In genomic region chr3:148997623-148998022, GRCh38 we compare ENCODE assay signal across 11 cellular contexts.
"Had no signal": no experiment of that assay in that cellular context is flagged by ENCODE, and none has a peak within 500 bp of the region (broad histone marks: within the 10 kb centered on the region; RNA-seq: fewer than 3 reads in every experiment).

No MANE protein-coding gene starts in this region.

- H3K27me3 ChIP-seq: colonic mucosa, foreskin keratinocyte, ovary, thyroid gland had no signal

- H3K4me3 ChIP-seq: colonic mucosa, ovary, thyroid gland had no signal

- H3K4me3 Mint-ChIP-seq: activated T-cell treated with anti-CD3 and anti-CD28 coated beads, Interleukin-2, amount 50 U/mL, for 4 hours; neural crest cell had no signal

- H3K27ac ChIP-seq: colonic mucosa, foreskin keratinocyte, thyroid gland had no signal

- H3K4me1 ChIP-seq: colonic mucosa, foreskin keratinocyte had no signal

- H3K9me3 Mint-ChIP-seq: activated T-cell treated with anti-CD3 and anti-CD28 coated beads, Interleukin-2, amount 50 U/mL, for 4 hours; neural crest cell had no signal

- H3K36me3 ChIP-seq: ovary had no signal

- H3K9me3 ChIP-seq: colonic mucosa, ovary, thyroid gland had no signal

- ATAC-seq: activated T-cell treated with anti-CD3 and anti-CD28 coated beads, Interleukin-2, amount 50 U/mL, for 4 hours; foreskin keratinocyte had no signal

- DNase-seq: activated CD4-positive, alpha-beta T cell treated with anti-CD3 and anti-CD28 coated beads for 48 hours; activated T-cell treated with anti-CD3 and anti-CD28 coated beads, Interleukin-2, amount 50 U/mL, for 4 hours; colonic mucosa; foreskin keratinocyte; head of caudate nucleus; islet precursor cell; ovary; stimulated activated CD4-positive, alpha-beta T cell treated with anti-CD3 and anti-CD28 coated beads, Interleukin-4, amount 100 ng/mL, for 4 hours; SW 1271; thyroid gland had no signal
